Comparison of ENCODE assay signal across 20 cellular contexts in the genomic region with DNA sequence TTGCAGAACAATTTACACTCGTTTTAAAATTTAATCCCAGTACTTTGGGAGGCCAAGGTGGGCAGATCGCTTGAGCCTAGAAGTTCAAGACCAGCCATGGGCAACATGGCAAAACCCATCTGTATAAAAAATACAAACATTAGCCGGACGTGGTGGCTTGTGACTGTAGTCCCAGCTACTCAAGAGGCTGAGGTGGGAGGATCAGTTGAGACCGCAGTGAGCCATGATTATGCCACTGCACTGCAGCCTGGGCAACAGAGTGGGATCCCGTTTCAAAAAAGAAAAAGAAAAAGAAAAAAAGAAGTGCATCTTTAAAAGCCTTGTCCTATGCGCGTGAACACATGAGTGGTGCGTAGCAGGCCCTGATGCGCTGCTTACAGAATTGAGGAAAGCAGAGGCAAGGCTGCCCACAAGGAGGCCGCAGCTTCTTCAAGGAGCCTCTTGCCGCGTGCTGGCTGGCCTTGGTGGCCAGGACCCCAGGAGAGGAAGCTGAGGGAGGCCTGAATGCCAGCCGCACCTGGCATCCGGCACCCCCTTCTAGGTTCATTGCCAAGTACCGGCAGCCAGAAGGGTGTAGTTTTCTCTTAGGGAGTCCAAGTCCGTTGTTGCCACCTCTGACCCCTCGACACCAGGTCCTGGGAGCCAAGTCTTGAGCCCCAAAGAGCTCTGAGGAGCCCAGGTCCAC.
DNase-seq lines count a peak whose midpoint lies in the region; ATAC-seq, FAIRE-seq and TF ChIP-seq lines count a peak whose summit lies in the region.
"Had no signal": no experiment of that assay in that cellular context is flagged by ENCODE, and none has a peak within 500 bp of the region (broad histone marks: within the 10 kb centered on the region; RNA-seq: fewer than 3 reads in every experiment).

No MANE protein-coding gene starts in this region.

- H3K36me3 ChIP-seq in astrocyte (ENCODE audit: insufficient read depth, low read length) (no peaks in the 10 kb centered on the region), BE2C (no peaks in the 10 kb centered on the region)
- H3K36me3 ChIP-seq: SJSA1 had no signal

- no peaks in the 10 kb centered on the region for H3K79me2 ChIP-seq in astrocyte (ENCODE audit: insufficient read depth, low read length)

- peaks cover 18% of the 10 kb centered on the region for H3K4me1 Mint-ChIP-seq in activated CD4-positive, alpha-beta memory T cell treated with anti-CD3 and anti-CD28 coated beads for 36 hours (ENCODE audit: low read depth)
- peaks cover 24% of the 10 kb centered on the region for H3K4me1 Mint-ChIP-seq in activated CD4-positive, alpha-beta memory T cell treated with anti-CD3 and anti-CD28 coated beads, Interleukin-2, amount 10 ng/mL, durations not matched to agents 7 days and 5 days
- H3K4me1 Mint-ChIP-seq in astrocyte (ENCODE audit: low read depth, unreplicated experiment) (peaks cover 46% of the 10 kb centered on the region), type B pancreatic cell (ENCODE audit: unreplicated experiment) (peaks cover 35% of the 10 kb centered on the region)

- no peaks in the 10 kb centered on the region for H3K27me3 Mint-ChIP-seq in activated CD4-positive, alpha-beta memory T cell treated with anti-CD3 and anti-CD28 coated beads for 36 hours
- H3K27me3 Mint-ChIP-seq in activated CD4-positive, alpha-beta memory T cell treated with anti-CD3 and anti-CD28 coated beads, Interleukin-2, amount 10 ng/mL, durations not matched to agents 7 days and 5 days = no peaks in the 10 kb centered on the region
- no peaks in the 10 kb centered on the region for H3K27me3 Mint-ChIP-seq in astrocyte (ENCODE audit: low read depth, unreplicated experiment)
- H3K27me3 Mint-ChIP-seq in type B pancreatic cell = no peaks in the 10 kb centered on the region

- POLR2A ChIA-PET in activated CD4-positive, alpha-beta memory T cell treated with anti-CD3 and anti-CD28 coated beads for 36 hours (lab: Charles Lee) = interaction anchor here (1.3 kb wide), 1 partner anchor 122 kb away, joined by 5 read pairs; no protein-coding TSS in a partner anchor
- POLR2A ChIA-PET in activated CD4-positive, alpha-beta memory T cell treated with anti-CD3 and anti-CD28 coated beads, Interleukin-2, amount 10 ng/mL, durations not matched to agents 7 days and 5 days (lab: Charles Lee) = interaction anchor here (1.6 to 2.1 kb wide), 2 partner anchors 124 to 183 kb away, joined by 4 to 13 read pairs; a partner anchor contains a TSS

- H3K27me3 ChIP-seq in astrocyte (ENCODE audit: insufficient read depth, low read length) = no peaks in the 10 kb centered on the region
- H3K27me3 ChIP-seq in BE2C = no peaks in the 10 kb centered on the region
- H3K27me3 ChIP-seq: SJSA1 had no signal

- H3K4me3 Mint-ChIP-seq in activated CD4-positive, alpha-beta memory T cell treated with anti-CD3 and anti-CD28 coated beads for 36 hours = no peak overlapping the region
- H3K4me3 Mint-ChIP-seq in activated CD4-positive, alpha-beta memory T cell treated with anti-CD3 and anti-CD28 coated beads, Interleukin-2, amount 10 ng/mL, durations not matched to agents 7 days and 5 days = no peak overlapping the region
- H3K4me3 Mint-ChIP-seq in astrocyte (ENCODE audit: unreplicated experiment) (no peak overlapping the region), type B pancreatic cell (no peak overlapping the region)
- H3K4me3 Mint-ChIP-seq: CD14-positive monocyte, H9 had no signal

- FAIRE-seq in astrocyte (lab: Jason Lieb, UNC) = no peak
- FAIRE-seq: G401.6 had no signal

- H3K4me3 ChIP-seq in astrocyte (ENCODE audit: insufficient read depth, low read depth, low read length) (no peak overlapping the region), BE2C (ENCODE audit: low read depth, low read length) (no peak overlapping the region)
- H3K4me3 ChIP-seq: SJSA1 had no signal

- intact Hi-C loops in activated CD4-positive, alpha-beta memory T cell treated with anti-CD3 and anti-CD28 coated beads for 36 hours (cut with micrococcal nuclease) = loop anchor here (5.0 kb wide), 4 partner anchors 124 to 486 kb away; a partner anchor contains a TSS

- H4K20me1 ChIP-seq in astrocyte (ENCODE audit: insufficient read depth, low read length) = no peaks in the 10 kb centered on the region

- no peak overlapping the region for H3K27ac ChIP-seq in astrocyte (ENCODE audit: low read depth, low read length)
- H3K27ac ChIP-seq: 22Rv1, SJSA1 had no signal

- TF ChIP-seq CTCF in astrocyte (IDR thresholded peaks at IDR 0.05; ENCODE audit: insufficient read depth, low read depth, low read length) = no peak
- TF ChIP-seq CTCF in type B pancreatic cell (conservative IDR thresholded peaks at IDR 0.05) = no peak
- no peak for TF ChIP-seq CTCF in BE2C (IDR thresholded peaks at IDR 0.05; ENCODE audit: low read depth, low read length)

- H3K9ac ChIP-seq in astrocyte (ENCODE audit: low read length) = no peak overlapping the region

- H3K4me1 ChIP-seq in astrocyte (ENCODE audit: insufficient read depth, low read length) = peaks cover 45% of the 10 kb centered on the region
- H3K4me1 ChIP-seq in BE2C = no peaks in the 10 kb centered on the region

- H3K9me3 ChIP-seq in astrocyte (ENCODE audit: insufficient read depth, low read depth, low read length) = no peaks in the 10 kb centered on the region
- no peaks in the 10 kb centered on the region for H3K9me3 ChIP-seq in BE2C
- H3K9me3 ChIP-seq: SJSA1 had no signal

- no peak overlapping the region for H3K4me2 ChIP-seq in astrocyte (ENCODE audit: low read length)

- H3K9me3 Mint-ChIP-seq in activated CD4-positive, alpha-beta memory T cell treated with anti-CD3 and anti-CD28 coated beads for 36 hours = no peaks in the 10 kb centered on the region
- H3K9me3 Mint-ChIP-seq in activated CD4-positive, alpha-beta memory T cell treated with anti-CD3 and anti-CD28 coated beads, Interleukin-2, amount 10 ng/mL, durations not matched to agents 7 days and 5 days = no peaks in the 10 kb centered on the region
- H3K9me3 Mint-ChIP-seq in astrocyte (ENCODE audit: unreplicated experiment) (no peaks in the 10 kb centered on the region), type B pancreatic cell (no peaks in the 10 kb centered on the region)
- H3K9me3 Mint-ChIP-seq: H9 had no signal

- CTCF ChIA-PET in activated CD4-positive, alpha-beta memory T cell treated with anti-CD3 and anti-CD28 coated beads for 36 hours (lab: Charles Lee) = interaction anchor here (0.6 to 4.1 kb wide), 7 partner anchors 8 to 929 kb away, joined by 3 to 58 read pairs (median 7); no protein-coding TSS in a partner anchor
- CTCF ChIA-PET in activated CD4-positive, alpha-beta memory T cell treated with anti-CD3 and anti-CD28 coated beads, Interleukin-2, amount 10 ng/mL, durations not matched to agents 7 days and 5 days (lab: Charles Lee) = interaction anchor here (0.5 to 5.2 kb wide), 8 partner anchors 13 to 460 kb away, joined by 3 to 55 read pairs (median 10); no protein-coding TSS in a partner anchor

- peak; percentile 6 for DNase-seq in activated CD4-positive, alpha-beta memory T cell treated with anti-CD3 and anti-CD28 coated beads for 36 hours
- DNase-seq in activated CD4-positive, alpha-beta memory T cell treated with anti-CD3 and anti-CD28 coated beads, Interleukin-2, amount 10 ng/mL, durations not matched to agents 7 days and 5 days = no peak
- no peak for DNase-seq in astrocyte (ENCODE audit: low read depth)
- peak; percentile 37 for DNase-seq in left lobe of liver (ENCODE audit: low spot score)
- DNase-seq in type B pancreatic cell (ENCODE audit: extremely low spot score, unreplicated experiment) = no peak
- DNase-seq in COR-L47 (lab: John Stamatoyannopoulos, UW) = no peak
- DNase-seq in kidney glomerular epithelial cell (lab: John Stamatoyannopoulos, UW) = no peak
- no peak for DNase-seq in BE2C
- DNase-seq: AML-193, H9, NCI-H1092 treated with DMSO at 0.1 percent for 48 hours, NCI-H146, NCI-H2081 treated with DMSO at 0.1 percent for 48 hours, NCI-H510A, NCI-H748 treated with DMSO at 0.1 percent for 48 hours, PC-3 had no signal

- no peak for ATAC-seq in left lobe of liver
- ATAC-seq: PC-3 had no signal

- H3K36me3 Mint-ChIP-seq in activated CD4-positive, alpha-beta memory T cell treated with anti-CD3 and anti-CD28 coated beads for 36 hours = no peaks in the 10 kb centered on the region
- H3K36me3 Mint-ChIP-seq in activated CD4-positive, alpha-beta memory T cell treated with anti-CD3 and anti-CD28 coated beads, Interleukin-2, amount 10 ng/mL, durations not matched to agents 7 days and 5 days (ENCODE audit: low read depth) = no peaks in the 10 kb centered on the region
- peaks cover 11% of the 10 kb centered on the region for H3K36me3 Mint-ChIP-seq in astrocyte (ENCODE audit: low read depth, unreplicated experiment)
- peaks cover 11% of the 10 kb centered on the region for H3K36me3 Mint-ChIP-seq in type B pancreatic cell

- no peak overlapping the region for H3K27ac Mint-ChIP-seq in activated CD4-positive, alpha-beta memory T cell treated with anti-CD3 and anti-CD28 coated beads for 36 hours
- no peak overlapping the region for H3K27ac Mint-ChIP-seq in activated CD4-positive, alpha-beta memory T cell treated with anti-CD3 and anti-CD28 coated beads, Interleukin-2, amount 10 ng/mL, durations not matched to agents 7 days and 5 days
- peak overlapping the region; percentile 78 for H3K27ac Mint-ChIP-seq in astrocyte (ENCODE audit: unreplicated experiment)
- peak overlapping the region; percentile 94 for H3K27ac Mint-ChIP-seq in type B pancreatic cell
- H3K27ac Mint-ChIP-seq: CD14-positive monocyte had no signal

- H2AFZ ChIP-seq in astrocyte (ENCODE audit: low read depth, low read length) = no peak overlapping the region

Comparison
In these comparisons a context has a peak if more than half of its experiments do, and no peak if none do; other contexts are left out.
1. DNase-seq: peak in activated CD4-positive, alpha-beta memory T cell treated with anti-CD3 and anti-CD28 coated beads for 36 hours (single experiment) and left lobe of liver (single experiment); none in activated CD4-positive, alpha-beta memory T cell treated with anti-CD3 and anti-CD28 coated beads, Interleukin-2, amount 10 ng/mL, durations not matched to agents 7 days and 5 days (single experiment), astrocyte (single experiment), type B pancreatic cell (single experiment), COR-L47 (single experiment), kidney glomerular epithelial cell (single experiment) and BE2C (single experiment).
2. H3K27ac Mint-ChIP-seq: peak in astrocyte (single experiment) and type B pancreatic cell (single experiment); none in activated CD4-positive, alpha-beta memory T cell treated with anti-CD3 and anti-CD28 coated beads for 36 hours (single experiment) and activated CD4-positive, alpha-beta memory T cell treated with anti-CD3 and anti-CD28 coated beads, Interleukin-2, amount 10 ng/mL, durations not matched to agents 7 days and 5 days (single experiment).